ENCODE assay signal across 11 cellular contexts in genomic region chr1:154206212-154206611, GRCh38. TPM values are rescaled to one million over a fixed set of nuclear protein-coding genes. Genes with fewer than 3 reads are reported as not detected.
A peak's percentile ranks its signal among the peaks of the same experiment; 100 is the strongest.
DNase-seq lines count a peak whose midpoint lies in the region; ATAC-seq, FAIRE-seq and TF ChIP-seq lines count a peak whose summit lies in the region.
"Had no signal": no experiment of that assay in that cellular context is flagged by ENCODE, and none has a peak within 500 bp of the region (broad histone marks: within the 10 kb centered on the region; RNA-seq: fewer than 3 reads in every experiment).

Gene CFAP141, minus strand, starts transcription at chr1:154206333. Its CDS starts 26 bp downstream, at chr1:154206307.

- TF ChIP-seq RAD21 in K562 (CRISPR knock-in tag; conservative IDR thresholded peaks at IDR 0.05 in 1 of 2, IDR thresholded peaks at IDR 0.05 in 1 of 2), result no peak

- 91% methylated on average over 1 of the region's 1 CpG for WGBS in K562 (ENCODE audit: insufficient coverage, low coverage, missing lambda C conversion rate)

- ATAC-seq in K562 (peak; percentile 73), HG02884 (IDR thresholded peaks at IDR 0.05; ENCODE audit: unreplicated experiment) (no peak)

- peak; percentile 55 for DNase-seq in activated CD8-positive, alpha-beta memory T cell treated with anti-CD3 and anti-CD28 coated beads for 24 hours
- no peak for DNase-seq in activated CD8-positive, alpha-beta memory T cell treated with anti-CD3 and anti-CD28 coated beads, Interleukin-2, amount 50 U/mL, for 48 hours
- DNase-seq in NAMALWA (ENCODE audit: low spot score) (peak; percentile 80), K562 (ENCODE audit: extremely low read depth in 1 of 4, low spot score in 3 of 4) (peak in 2 of 4 experiments; percentile 22 to 42), neural progenitor cell (ENCODE audit: low spot score) (no peak), GM10248 (ENCODE audit: extremely low spot score) (no peak), coronary artery (ENCODE audit: low spot score) (no peak)
- DNase-seq: heart left ventricle, NCI-H1048 had no signal

- H3K27me3 ChIP-seq in K562 (ENCODE audit: control insufficient read depth in 2 of 2, insufficient read depth in 2 of 2, low read length in 2 of 2) (no peaks in the 10 kb centered on the region), neural progenitor cell (no peaks in the 10 kb centered on the region)
- H3K27me3 ChIP-seq: heart left ventricle had no signal

- no peak for TF ChIP-seq EP300 in K562 (IDR thresholded peaks at IDR 0.05; ENCODE audit: low read length)

- H3K27ac ChIP-seq in K562 (ENCODE audit: extremely low read depth, low read depth, low read length), result no peak within 1 kb of the TSS
- no peak within 1 kb of the TSS for H3K27ac ChIP-seq in neural progenitor cell
- no peak within 1 kb of the TSS for H3K27ac ChIP-seq in coronary artery
- H3K27ac ChIP-seq: heart left ventricle, parathyroid adenoma had no signal

- no peaks in the 10 kb centered on the region for H3K9me1 ChIP-seq in K562 (ENCODE audit: control insufficient read depth, insufficient read depth, low read length)

- TF ChIP-seq POLR2A in K562 (conservative IDR thresholded peaks at IDR 0.05), result no peak

- peaks cover 18% of the 10 kb centered on the region for H3K36me3 Mint-ChIP-seq in neural progenitor cell

- peaks cover 2% of the 10 kb centered on the region for H3K27me3 Mint-ChIP-seq in neural progenitor cell (ENCODE audit: insufficient read depth, low read depth)

- H3K4me2 ChIP-seq in K562 (ENCODE audit: insufficient read depth, low read length) (no peak within 1 kb of the TSS), neural progenitor cell (no peak within 1 kb of the TSS)

- H3K36me3 ChIP-seq in K562 (ENCODE audit: control insufficient read depth, insufficient read depth, low read length) (peaks cover 40% of the 10 kb centered on the region), neural progenitor cell (peaks cover 10% of the 10 kb centered on the region)

- H3F3A ChIP-seq in neural progenitor cell (ENCODE audit: low read depth), result peaks cover 33% of the 10 kb centered on the region

- H3K4me1 ChIP-seq in K562 (replicated peaks in 1 of 2; ENCODE audit: control insufficient read depth in 2 of 2, insufficient read depth in 2 of 2, low read length in 2 of 2) (no peaks in the 10 kb centered on the region), neural progenitor cell (no peaks in the 10 kb centered on the region)
- H3K4me1 ChIP-seq: parathyroid adenoma had no signal

- CTCF ChIA-PET in K562 (lab: Yijun Ruan, JAX; ENCODE audit: low intra/inter-chr PET ratio), result no interaction called here
- CTCF ChIA-PET in GM10248 (lab: Yijun Ruan, JAX), result no interaction called here

- no peaks in the 10 kb centered on the region for H3K79me2 ChIP-seq in K562 (ENCODE audit: control insufficient read depth, insufficient read depth, low read length)
- no peaks in the 10 kb centered on the region for H3K79me2 ChIP-seq in neural progenitor cell (ENCODE audit: low read depth)
- H3K79me2 ChIP-seq: parathyroid adenoma had no signal

- no peak for FAIRE-seq in K562 (lab: Jason Lieb, UNC)

- no peak within 1 kb of the TSS for H3K4me3 Mint-ChIP-seq in neural progenitor cell

- H3K4me3 ChIP-seq in K562 (no peak within 1 kb of the TSS), neural progenitor cell (no peak within 1 kb of the TSS), coronary artery (no peak within 1 kb of the TSS)
- H3K4me3 ChIP-seq: heart left ventricle had no signal

- no peak for TF ChIP-seq CTCF in K562 (IDR thresholded peaks at IDR 0.05 in 2 of 3, conservative IDR thresholded peaks at IDR 0.05 in 1 of 3; ENCODE audit: insufficient read depth in 2 of 3, low read depth in 1 of 3, low read length in 3 of 3)
- TF ChIP-seq CTCF in neural progenitor cell (IDR thresholded peaks at IDR 0.05), result no peak
- TF ChIP-seq CTCF in GM10248 (IDR thresholded peaks at IDR 0.05; ENCODE audit: control extremely low read depth, extremely low read depth, low read depth, missing control alignments), result no peak
- TF ChIP-seq CTCF in coronary artery (IDR thresholded peaks at IDR 0.05), result no peak

- intact Hi-C loops in K562 (cut with micrococcal nuclease), result no loop called here

- H2AFZ ChIP-seq in K562 (ENCODE audit: low read depth, low read length) (no peak within 1 kb of the TSS), neural progenitor cell (replicated peaks) (no peak within 1 kb of the TSS)
- H2AFZ ChIP-seq: parathyroid adenoma had no signal

- H3K9ac ChIP-seq in K562 (ENCODE audit: insufficient read depth in 1 of 2, low read depth in 2 of 2, low read length in 2 of 2), result no peak within 1 kb of the TSS
- H3K9ac ChIP-seq in neural progenitor cell, result no peak within 1 kb of the TSS
- H3K9ac ChIP-seq: parathyroid adenoma had no signal

- POLR2A ChIA-PET in K562 (lab: Yijun Ruan, JAX) (interaction anchor here (2.2 kb wide), 1 partner anchor 12 kb away, joined by 8 read pairs; no protein-coding TSS in a partner anchor), GM10248 (lab: Yijun Ruan, JAX) (no interaction called here)

- H3K9me3 Mint-ChIP-seq in neural progenitor cell, result no peaks in the 10 kb centered on the region

- no peaks in the 10 kb centered on the region; the same call in 1 of the 2 replicates for H4K20me1 ChIP-seq in K562 (replicated peaks; ENCODE audit: control insufficient read depth, insufficient read depth, low read length)
- H4K20me1 ChIP-seq in neural progenitor cell (ENCODE audit: low read depth), result peaks cover 3% of the 10 kb centered on the region

- no peaks in the 10 kb centered on the region for H3K9me3 ChIP-seq in K562 (replicated peaks; ENCODE audit: control insufficient read depth, insufficient read depth, low read depth, low read length)
- H3K9me3 ChIP-seq in neural progenitor cell (ENCODE audit: low read depth), result no peaks in the 10 kb centered on the region
- H3K9me3 ChIP-seq: heart left ventricle had no signal

- no TSS peak for BruUV-seq in K562 (replicated peaks; lab: Mats Ljungman, UMichigan)

- peaks cover 14% of the 10 kb centered on the region for H3K4me1 Mint-ChIP-seq in neural progenitor cell

- in situ Hi-C loops in K562 (cut with MboI), result no loop called here

- H3K27ac Mint-ChIP-seq in neural progenitor cell, result peak within 1 kb of the TSS; percentile 91

TF ChIP-seq in K562, 482 proteins besides CTCF, POLR2A, EP300 and RAD21 (continues in another document):
- peak; percentile 77 for TF ChIP-seq FOXJ3 (CRISPR knock-in tag; IDR thresholded peaks at IDR 0.05)
- peak; percentile 17; the same call in 1 of the 2 replicates for TF ChIP-seq POLR2AphosphoS5 (IDR thresholded peaks at IDR 0.05; ENCODE audit: control insufficient read depth, insufficient read depth, low read depth, low read length)
- TF ChIP-seq CSDE1 (IDR thresholded peaks at IDR 0.05), result peak in 1 of 2 experiments; percentile 56; a peak in 1 of 4 replicates
- no peak for TF ChIP-seq ESRRA (IDR thresholded peaks at IDR 0.05; ENCODE audit: borderline replicate concordance, low read depth)
- TF ChIP-seq MXI1 (IDR thresholded peaks at IDR 0.05; ENCODE audit: low read depth, low read length), result peak; percentile 97

RNA-seq across cellular contexts. Expression of gene CFAP141, which starts in this region (rescaled TPM):
- not detected in 2 replicates for total RNA-seq in K562 (2011; cell fraction: chromatin; rRNA removed; ENCODE audit: low replicate concordance)
- not detected in 2 replicates for total RNA-seq in K562 (2011; cell fraction: nucleolus; rRNA removed)
- total RNA-seq in K562 (2011; cell fraction: nucleoplasm; rRNA removed), result not detected in 2 replicates
- total RNA-seq in K562 (2014; rRNA removed) (not detected in 2 replicates), K562 (2014; rRNA removed; fragmentation: Illumina TruSeq; extraction: Trizol) (not detected in 2 replicates), K562 (2015; rRNA removed; fragmentation: Illumina TruSeq; extraction: Trizol) (not detected in 2 replicates), K562 (2021) (not detected in 2 replicates), neural progenitor cell (ENCODE audit: low replicate concordance) (not detected in 2 replicates)
- polyA plus RNA-seq in K562 (2011; rRNA removed) (not detected in 2 replicates), K562 (2014; fragmentation: Illumina TruSeq; extraction: Trizol) (not detected in 2 replicates), K562 (2014; fragmentation: Nextera tagmentation; extraction: Ambion mirVana) (not detected), K562 (2014; rRNA removed) (not detected in 2 replicates)
- not detected in 2 replicates for polyA plus RNA-seq in K562 (2011; cell fraction: cytosol; rRNA removed)
- not detected in 2 replicates for polyA plus RNA-seq in K562 (2011; cell fraction: nucleus; rRNA removed)
- not detected in 2 replicates for polyA plus RNA-seq in K562 (2012)
- not detected in 2 replicates for polyA minus RNA-seq in K562 (2011; rRNA and poly(A)+ RNA removed)
- not detected in 2 replicates for polyA minus RNA-seq in K562 (2011; cell fraction: cytosol; rRNA and poly(A)+ RNA removed)
- polyA minus RNA-seq in K562 (2011; cell fraction: nucleus; rRNA and poly(A)+ RNA removed), result not detected in 2 replicates
- total RNA-seq: heart left ventricle had no signal
- polyA plus RNA-seq: heart left ventricle had no signal

Comparison
In these comparisons a context has a peak if more than half of its experiments do, and no peak if none do; other contexts are left out.
1. DNase-seq: peak in activated CD8-positive, alpha-beta memory T cell treated with anti-CD3 and anti-CD28 coated beads for 24 hours (single experiment) and NAMALWA (single experiment); none in activated CD8-positive, alpha-beta memory T cell treated with anti-CD3 and anti-CD28 coated beads, Interleukin-2, amount 50 U/mL, for 48 hours (single experiment), neural progenitor cell (single experiment), GM10248 (single experiment) and coronary artery (single experiment).
2. Peak in ATAC-seq in K562; RNA of the gene not detected or under 1 TPM.